Comparison of ENCODE assay signal across 8 cellular contexts in the genomic region with DNA sequence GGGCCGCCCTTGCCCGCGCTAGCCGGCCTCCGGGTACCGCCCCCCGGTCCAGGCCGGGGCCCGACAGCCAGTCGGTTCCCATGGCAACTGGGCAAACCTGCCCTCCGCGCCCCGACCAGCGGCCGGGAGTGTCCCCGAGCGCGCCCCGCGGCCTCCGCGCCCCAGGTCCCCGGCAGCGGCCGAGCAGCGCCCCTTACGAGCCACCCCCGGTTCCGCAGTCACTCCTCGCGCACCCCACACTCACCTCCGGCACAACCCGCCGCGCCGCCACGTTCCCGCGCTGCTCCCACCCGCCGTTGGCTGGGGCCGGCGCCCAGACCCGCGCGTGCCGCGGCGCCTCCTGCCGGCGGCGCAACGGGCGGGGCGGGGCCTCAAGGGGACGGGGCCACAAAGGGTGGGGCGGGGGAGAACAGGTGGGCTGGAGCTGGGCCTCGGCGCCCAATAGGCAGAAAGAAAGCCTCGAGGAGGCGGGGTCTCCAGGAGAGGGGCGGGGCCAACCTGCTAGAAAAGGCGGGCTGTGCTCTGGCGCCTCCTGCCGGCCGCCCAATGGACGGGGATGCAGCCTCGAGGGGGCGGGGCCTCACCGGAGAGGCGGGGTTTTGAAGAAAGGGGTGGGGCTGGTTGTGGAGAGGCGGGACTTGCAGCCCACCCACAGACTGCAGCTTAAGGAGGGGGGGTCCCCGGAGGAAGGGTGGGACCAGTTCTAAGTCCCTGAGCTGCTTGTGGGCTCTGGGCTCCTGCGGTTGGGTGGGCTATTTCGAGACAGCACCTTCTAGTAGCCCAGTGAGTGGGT. TPM values are rescaled to one million over a fixed set of nuclear protein-coding genes. Genes with fewer than 3 reads are reported as not detected.
DNase-seq lines count a peak whose midpoint lies in the region; ATAC-seq and TF ChIP-seq lines count a peak whose summit lies in the region.

A gene with protein sequence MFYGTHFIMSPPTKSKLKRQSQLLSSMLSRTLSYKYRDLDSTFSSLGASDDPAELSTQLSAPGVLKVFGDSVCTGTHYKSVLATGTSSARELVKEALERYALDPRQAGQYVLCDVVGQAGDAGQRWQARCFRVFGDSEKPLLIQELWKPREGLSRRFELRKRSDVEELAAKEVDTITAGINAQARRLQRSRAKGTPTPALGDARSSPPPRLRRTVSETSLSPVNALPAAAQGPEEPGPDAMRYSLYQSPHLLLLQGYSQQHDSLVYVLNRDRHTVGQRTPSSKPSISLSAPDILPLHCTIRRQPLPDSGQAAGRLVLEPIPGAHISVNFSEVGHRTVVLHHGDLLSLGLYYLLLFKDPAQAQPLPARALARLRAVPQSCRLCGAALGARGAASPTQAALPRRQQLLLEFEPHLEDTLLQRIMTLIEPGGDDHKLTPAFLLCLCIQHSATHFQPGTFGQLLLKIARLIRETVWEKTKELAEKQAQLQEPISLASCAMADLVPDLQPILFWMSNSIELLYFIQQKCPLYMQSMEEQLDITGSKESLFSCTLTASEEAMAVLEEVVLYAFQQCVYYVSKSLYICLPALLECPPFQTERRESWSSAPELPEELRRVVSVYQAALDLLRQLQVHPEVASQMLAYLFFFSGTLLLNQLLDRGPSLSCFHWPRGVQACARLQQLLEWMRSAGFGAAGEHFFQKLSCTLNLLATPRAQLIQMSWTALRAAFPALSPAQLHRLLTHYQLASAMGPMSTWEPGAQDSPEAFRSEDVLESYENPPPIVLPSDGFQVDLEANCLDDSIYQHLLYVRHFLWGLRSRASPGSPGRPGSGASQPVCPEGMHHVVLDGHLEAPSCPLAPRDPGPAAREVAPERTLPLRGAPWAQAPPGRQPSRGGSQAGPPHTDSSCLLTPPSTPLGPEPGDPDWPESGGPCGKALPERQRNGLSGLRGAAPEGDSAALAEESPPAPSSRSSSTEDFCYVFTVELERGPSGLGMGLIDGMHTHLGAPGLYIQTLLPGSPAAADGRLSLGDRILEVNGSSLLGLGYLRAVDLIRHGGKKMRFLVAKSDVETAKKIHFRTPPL (minus strand): TSS at position 365 of the 793 bp plus-strand sequence. CDS start 5,577 bp downstream, outside the sequence.

- peak within 1 kb of the TSS; percentile 2 for H3K27ac ChIP-seq in colonic mucosa

- TF ChIP-seq CTCF in GM10248 (IDR thresholded peaks at IDR 0.05; ENCODE audit: control extremely low read depth, extremely low read depth, low read depth, missing control alignments): peak; percentile 37
- peak; percentile 57 for TF ChIP-seq CTCF in colonic mucosa (IDR thresholded peaks at IDR 0.05)

- peak within 1 kb of the TSS; percentile 51 to 63 for H3K9ac ChIP-seq in colonic mucosa (ENCODE audit: low read depth in 2 of 2, low read length in 2 of 2)

- CTCF ChIA-PET in GM10248 (lab: Yijun Ruan, JAX): interaction anchor here (0.8 to 2.6 kb wide), 6 partner anchors 14 to 203 kb away, joined by 3 to 8 read pairs (median 4); no protein-coding TSS in a partner anchor

- intact Hi-C loops in colonic mucosa (cut with DNase I): loop anchor here (10.0 kb wide), 1 partner anchor 89 kb away; no protein-coding TSS in a partner anchor

- DNase-seq in GM10248 (ENCODE audit: extremely low spot score) (peak; percentile 87), NCI-H226 (peak; percentile 91), colonic mucosa (peak; percentile 91), left kidney (ENCODE audit: low read depth, low spot score) (peak; percentile 97), cortex of kidney (lab: John Stamatoyannopoulos, UW) (no peak)
- peak; percentile 83 for DNase-seq in activated CD4-positive, alpha-beta T cell treated with anti-CD3 and anti-CD28 coated beads, Interleukin-2, amount 50 U/mL, for 1 hour
- DNase-seq in stimulated activated CD4-positive, alpha-beta T cell treated with anti-CD3 and anti-CD28 coated beads, Interleukin-1b, Interleukin-23, amount 100 ng/mL, for 48 hours: peak; percentile 96

- no peaks in the 10 kb centered on the region for H3K36me3 ChIP-seq in colonic mucosa

- POLR2A ChIA-PET in GM10248 (lab: Yijun Ruan, JAX): no interaction called here

- peak; percentile 35 for ATAC-seq in HG03060 (IDR thresholded peaks at IDR 0.05; ENCODE audit: low read depth, unreplicated experiment)

- peak within 1 kb of the TSS; percentile 39 for H3K4me3 ChIP-seq in colonic mucosa

- H3K9me3 ChIP-seq in colonic mucosa: no peaks in the 10 kb centered on the region

- peaks cover 8% of the 10 kb centered on the region for H3K27me3 ChIP-seq in colonic mucosa

- peaks cover 3% of the 10 kb centered on the region for H3K4me1 ChIP-seq in colonic mucosa

RNA-seq across cellular contexts. Expression of the gene that starts here (rescaled TPM):
- total RNA-seq in colonic mucosa: 1 to 10 TPM in 1 of 2 donors, under 1 TPM in 1; 0.54 to 1.9 TPM
